8 cellular contexts compared by ENCODE assay signal in the genomic region with DNA sequence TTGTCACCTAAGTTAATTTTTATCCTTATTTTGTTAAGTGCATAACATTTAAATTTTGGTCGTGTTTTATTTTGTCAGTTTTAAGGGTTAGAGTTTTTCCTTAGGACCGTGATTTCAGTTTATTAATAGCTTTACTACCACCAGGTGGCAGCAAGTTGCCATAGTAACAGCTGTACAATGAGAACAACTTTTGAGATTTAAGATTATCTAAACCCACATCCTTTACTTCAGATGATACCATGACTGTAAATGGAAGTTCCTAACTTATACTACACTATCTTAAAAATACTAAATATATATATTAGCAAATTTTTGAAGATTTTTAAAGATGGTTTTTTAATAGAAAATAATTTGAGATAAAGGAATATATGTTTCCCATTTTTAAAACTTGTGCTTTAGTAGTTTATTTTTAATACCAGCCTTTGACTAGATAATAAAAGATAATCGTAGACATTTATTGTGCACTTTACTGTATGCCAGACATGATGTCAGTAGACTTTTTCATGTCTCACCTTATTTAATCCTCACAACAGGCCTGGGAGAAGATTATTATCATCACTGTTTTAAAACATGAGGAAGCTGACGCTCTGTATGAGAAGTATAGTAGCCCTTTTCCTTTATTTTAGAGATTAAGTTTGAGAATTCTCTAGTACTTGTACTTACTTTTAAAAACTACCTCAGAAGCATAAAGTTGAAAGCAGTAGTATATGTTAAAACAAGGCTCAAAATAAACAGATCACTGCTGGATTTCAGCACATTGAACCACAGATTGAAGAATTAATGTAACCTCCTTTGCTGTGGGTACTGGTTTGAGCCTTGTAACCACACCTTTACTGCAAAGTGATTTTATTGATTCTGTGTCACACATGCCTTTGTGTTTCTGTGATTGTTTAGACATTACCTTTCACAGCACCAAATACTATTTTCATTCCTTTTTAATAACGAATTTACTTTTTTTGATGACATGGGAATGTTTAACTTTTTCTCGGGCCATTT. TPM values are rescaled to one million over a fixed set of nuclear protein-coding genes. Genes with fewer than 3 reads are reported as not detected.
DNase-seq lines count a peak whose midpoint lies in the region; ATAC-seq and TF ChIP-seq lines count a peak whose summit lies in the region.

No MANE protein-coding gene starts in this region.

- no peak overlapping the region for H3K4me3 Mint-ChIP-seq in activated naive CD8-positive, alpha-beta T cell treated with anti-CD3 and anti-CD28 coated beads, Interleukin-2, amount 50 U/mL, for 24 hours

- H3K27me3 ChIP-seq in AG04450 (ENCODE audit: control insufficient read depth, insufficient read depth, low read length) = no peaks in the 10 kb centered on the region
- no peaks in the 10 kb centered on the region for H3K27me3 ChIP-seq in Peyer's patch
- no peaks in the 10 kb centered on the region for H3K27me3 ChIP-seq in right atrium auricular region

- no peaks in the 10 kb centered on the region for H3K9me3 Mint-ChIP-seq in activated naive CD8-positive, alpha-beta T cell treated with anti-CD3 and anti-CD28 coated beads, Interleukin-2, amount 50 U/mL, for 24 hours

- peak; percentile 59 for TF ChIP-seq CTCF in AG04450 (IDR thresholded peaks at IDR 0.05; ENCODE audit: low read depth, low read length)
- TF ChIP-seq CTCF in GM12874 (IDR thresholded peaks at IDR 0.05; ENCODE audit: insufficient read depth, low read depth, low read length) = peak; percentile 26; the same call in 1 of the 2 replicates
- peak in 5 of 6 experiments; percentile 52 to 56 (median 54) for TF ChIP-seq CTCF in Peyer's patch (IDR thresholded peaks at IDR 0.05)
- peak; percentile 28 to 55 for TF ChIP-seq CTCF in right atrium auricular region (IDR thresholded peaks at IDR 0.05)

- H3K27ac ChIP-seq in AG04450 (ENCODE audit: low read depth, low read length) = no peak overlapping the region
- H3K27ac ChIP-seq in Peyer's patch = no peak overlapping the region
- no peak overlapping the region for H3K27ac ChIP-seq in right atrium auricular region

- DNase-seq in AG04450 (ENCODE audit: low read depth, low spot score) (no peak), Peyer's patch (peak in 2 of 3 donors; percentile 45 to 66), right atrium auricular region (ENCODE audit: low spot score) (no peak), UCSD-AML1 (lab: John Stamatoyannopoulos, UW; ENCODE audit: unreplicated experiment) (no peak)
- DNase-seq in activated naive CD8-positive, alpha-beta T cell treated with anti-CD3 and anti-CD28 coated beads, Interleukin-2, amount 50 U/mL, for 24 hours = peak; percentile 36
- DNase-seq in stimulated activated CD4-positive, alpha-beta T cell treated with anti-CD3 and anti-CD28 coated beads, Interleukin-1b, Interleukin-23, amount 100 ng/mL, for 1 hour (ENCODE audit: low read depth in 2 of 2) = peak; percentile 2 to 7

- peaks cover 27% of the 10 kb centered on the region for H3K4me1 Mint-ChIP-seq in activated naive CD8-positive, alpha-beta T cell treated with anti-CD3 and anti-CD28 coated beads, Interleukin-2, amount 50 U/mL, for 24 hours

- H3K9me3 ChIP-seq in AG04450 (ENCODE audit: control insufficient read depth, insufficient read depth, low read length) = no peaks in the 10 kb centered on the region
- H3K9me3 ChIP-seq in Peyer's patch = no peaks in the 10 kb centered on the region
- no peaks in the 10 kb centered on the region for H3K9me3 ChIP-seq in right atrium auricular region

- H3K4me1 ChIP-seq in Peyer's patch (no peaks in the 10 kb centered on the region), right atrium auricular region (peaks cover 0 to 5% of the 10 kb centered on the region in 2 donors)

- no peaks in the 10 kb centered on the region for H3K27me3 Mint-ChIP-seq in activated naive CD8-positive, alpha-beta T cell treated with anti-CD3 and anti-CD28 coated beads, Interleukin-2, amount 50 U/mL, for 24 hours

- H3K36me3 Mint-ChIP-seq in activated naive CD8-positive, alpha-beta T cell treated with anti-CD3 and anti-CD28 coated beads, Interleukin-2, amount 50 U/mL, for 24 hours (ENCODE audit: low read depth) = peaks cover 44% of the 10 kb centered on the region

- peak; percentile 72 for ATAC-seq in HG03064 (IDR thresholded peaks at IDR 0.05; ENCODE audit: low read depth, unreplicated experiment)
- ATAC-seq in activated naive CD8-positive, alpha-beta T cell treated with anti-CD3 and anti-CD28 coated beads, Interleukin-2, amount 50 U/mL, for 24 hours = no peak

- CTCF ChIA-PET in AG04450 (lab: Charles Lee) = interaction anchor here (0.6 to 1.8 kb wide), 11 partner anchors 8 to 460 kb away, joined by 3 to 11 read pairs (median 4); no protein-coding TSS in a partner anchor

- POLR2A ChIA-PET in AG04450 (lab: Yijun Ruan, JAX) = interaction anchor here (0.6 to 1.2 kb wide), 2 partner anchors 27 to 66 kb away, joined by 3 to 4 read pairs; a partner anchor contains a TSS

- H3K27ac Mint-ChIP-seq in activated naive CD8-positive, alpha-beta T cell treated with anti-CD3 and anti-CD28 coated beads, Interleukin-2, amount 50 U/mL, for 24 hours = no peak overlapping the region

- H3K36me3 ChIP-seq in Peyer's patch = peaks cover 0 to 78% (median 0%) of the 10 kb centered on the region in 3 donors
- H3K36me3 ChIP-seq in right atrium auricular region = peaks cover 51% of the 10 kb centered on the region

- no peak for TF ChIP-seq POLR2A in Peyer's patch (IDR thresholded peaks at IDR 0.05)

- no peak overlapping the region for H3K4me3 ChIP-seq in AG04450 (ENCODE audit: low read depth, low read length)
- H3K4me3 ChIP-seq in Peyer's patch = no peak overlapping the region
- H3K4me3 ChIP-seq in right atrium auricular region = no peak overlapping the region

RNA-seq across cellular contexts. Expression of a gene that starts 27.5 kb away (rescaled TPM):
- 42.7 and 58.8 TPM in 2 replicates for polyA plus RNA-seq in AG04450 (2011; rRNA removed)
- polyA minus RNA-seq in AG04450 (2011; rRNA and poly(A)+ RNA removed) = 51.5 and 64.0 TPM in 2 replicates
- total RNA-seq in Peyer's patch (100 to 1,000 TPM in 3 of 4 donors, 10 to 100 TPM in 1; 99.8 to 282 (median 115) TPM), right atrium auricular region (10 to 100 TPM; 15.4 to 26.3 TPM)

Comparison
In these comparisons a context has a peak if more than half of its experiments do, and no peak if none do; other contexts are left out.
1. DNase-seq: peak in Peyer's patch (2 of 3), activated naive CD8-positive, alpha-beta T cell treated with anti-CD3 and anti-CD28 coated beads, Interleukin-2, amount 50 U/mL, for 24 hours (single experiment) and stimulated activated CD4-positive, alpha-beta T cell treated with anti-CD3 and anti-CD28 coated beads, Interleukin-1b, Interleukin-23, amount 100 ng/mL, for 1 hour (2 of 2); none in AG04450 (single experiment), right atrium auricular region (single experiment) and UCSD-AML1 (single experiment).
2. Peak in every context shown above with its lines, with median percentiles within 50 percentile points of each other: CTCF ChIP-seq.